ENCODE assay signal across 28 cellular contexts in genomic region chr11:64084962-64085710, GRCh38. TPM values are rescaled to one million over a fixed set of nuclear protein-coding genes. Genes with fewer than 3 reads are reported as not detected.
A peak's percentile ranks its signal among the peaks of the same experiment; 100 is the strongest.
DNase-seq lines count a peak whose midpoint lies in the region; ATAC-seq, FAIRE-seq and TF ChIP-seq lines count a peak whose summit lies in the region.
"Had no signal": no experiment of that assay in that cellular context is flagged by ENCODE, and none has a peak within 500 bp of the region (broad histone marks: within the 10 kb centered on the region; RNA-seq: fewer than 3 reads in every experiment).

No MANE protein-coding gene starts in this region.

- H3K4me3 ChIP-seq in BLaER1 treated with 17β-estradiol and CSF1 and Interleukin-3, amounts not matched to agents 10 nM and 100 nM = no peak overlapping the region
- no peak overlapping the region for H3K4me3 ChIP-seq in kidney (ENCODE audit: low read length in 2 of 2)
- H3K4me3 ChIP-seq: HAP-1, right atrium auricular region had no signal

- DNase-seq in RWPE1 (ENCODE audit: low spot score) = no peak
- peak; percentile 89 for DNase-seq in kidney
- DNase-seq in progenitor cell of endocrine pancreas (ENCODE audit: low spot score, unreplicated experiment) = peak; percentile 43
- no peak for DNase-seq in HPDE6-E6E7 (ENCODE audit: extremely low spot score)
- DNase-seq in NCI-H128 (lab: John Stamatoyannopoulos, UW; ENCODE audit: unreplicated experiment) = no peak
- DNase-seq: activated CD4-positive, alpha-beta T cell treated with anti-CD3 and anti-CD28 coated beads, Interleukin-2, amount 10 ng/mL, durations not matched to agents 7 days and 5 days; activated naive CD8-positive, alpha-beta T cell treated with anti-CD3 and anti-CD28 coated beads, Interleukin-2, amount 10 ng/mL, durations not matched to agents 7 days and 5 days; C1 segment of cervical spinal cord; effector CD4-positive, alpha-beta T cell; foreskin keratinocyte; hypothalamus; Kasumi-1; NCI-H1930; NCI-H226; NCI-H82; occipital lobe; OCI-M1; Right ventricle myocardium superior; T-helper 1 cell had no signal

- peaks cover 0 to 87% (median 27%) of the 10 kb centered on the region in 11 experiments; a peak in 15 of 22 replicates for H4K20me1 ChIP-seq in BLaER1 treated with 17β-estradiol and CSF1 and Interleukin-3, amounts not matched to agents 10 nM and 100 nM

- no peaks in the 10 kb centered on the region for H3K27me3 ChIP-seq in BLaER1 treated with 17β-estradiol and CSF1 and Interleukin-3, amounts not matched to agents 10 nM and 100 nM
- H3K27me3 ChIP-seq: right atrium auricular region had no signal

- no peaks in the 10 kb centered on the region for H3K9me3 Mint-ChIP-seq in progenitor cell of endocrine pancreas (ENCODE audit: low read depth)
- H3K9me3 Mint-ChIP-seq: activated CD4-positive, alpha-beta T cell treated with anti-CD3 and anti-CD28 coated beads, Interleukin-2, amount 10 ng/mL, durations not matched to agents 7 days and 5 days; activated naive CD8-positive, alpha-beta T cell treated with anti-CD3 and anti-CD28 coated beads, Interleukin-2, amount 10 ng/mL, durations not matched to agents 7 days and 5 days; activated T-helper 2 cell treated with anti-CD3 and anti-CD28 coated beads, Interferon-gamma antibody, Interleukin-2, Interleukin-4, amounts not matched to agents 10 μg/mL and 5 μg/mL and 100 μg/mL, durations not matched to agents 14 hours and 24 hours and 36 hours; type B pancreatic cell had no signal

- intact Hi-C loops in kidney (cut with DNase I) = no loop called here

- peak overlapping the region in 6 of 11 experiments; percentile 8 to 53 (median 30); a peak in 6 of 22 replicates for H3K4me2 ChIP-seq in BLaER1 treated with 17β-estradiol and CSF1 and Interleukin-3, amounts not matched to agents 10 nM and 100 nM

- no peak for TF ChIP-seq CTCF in RWPE1 (conservative IDR thresholded peaks at IDR 0.05; ENCODE audit: low read depth)
- no peak for TF ChIP-seq CTCF in kidney (IDR thresholded peaks at IDR 0.05; ENCODE audit: borderline replicate concordance, extremely low read depth, insufficient read depth)
- no peak for TF ChIP-seq CTCF in progenitor cell of endocrine pancreas (IDR thresholded peaks at IDR 0.05; ENCODE audit: unreplicated experiment)

- no peak overlapping the region for H3K27ac ChIP-seq in BLaER1 treated with 17β-estradiol and CSF1 and Interleukin-3, amounts not matched to agents 10 nM and 100 nM
- peak overlapping the region; percentile 76; the same call in 1 of the 2 replicates for H3K27ac ChIP-seq in RWPE1
- peak overlapping the region; percentile 56 to 71 for H3K27ac ChIP-seq in kidney (ENCODE audit: low read depth in 2 of 2, low read length in 2 of 2)
- H3K27ac ChIP-seq: foreskin keratinocyte, right atrium auricular region had no signal

- no peak for FAIRE-seq in kidney (lab: Jason Lieb, UNC)
- FAIRE-seq: islet of Langerhans had no signal

- peak overlapping the region; percentile 29 for H3K27ac Mint-ChIP-seq in progenitor cell of endocrine pancreas
- H3K27ac Mint-ChIP-seq: activated CD4-positive, alpha-beta T cell treated with anti-CD3 and anti-CD28 coated beads, Interleukin-2, amount 10 ng/mL, durations not matched to agents 7 days and 5 days; activated naive CD8-positive, alpha-beta T cell treated with anti-CD3 and anti-CD28 coated beads, Interleukin-2, amount 10 ng/mL, durations not matched to agents 7 days and 5 days; activated T-helper 2 cell treated with anti-CD3 and anti-CD28 coated beads, Interferon-gamma antibody, Interleukin-2, Interleukin-4, amounts not matched to agents 10 μg/mL and 5 μg/mL and 100 μg/mL, durations not matched to agents 14 hours and 24 hours and 36 hours; type B pancreatic cell had no signal

- POLR2A ChIA-PET in RWPE1 (lab: Yijun Ruan, JAX; ENCODE audit: low non-redundant PET) = no interaction called here

- H3K4me3 Mint-ChIP-seq in progenitor cell of endocrine pancreas (ENCODE audit: low read depth) = no peak overlapping the region
- H3K4me3 Mint-ChIP-seq: activated CD4-positive, alpha-beta T cell treated with anti-CD3 and anti-CD28 coated beads, Interleukin-2, amount 10 ng/mL, durations not matched to agents 7 days and 5 days; activated naive CD8-positive, alpha-beta T cell treated with anti-CD3 and anti-CD28 coated beads, Interleukin-2, amount 10 ng/mL, durations not matched to agents 7 days and 5 days; type B pancreatic cell had no signal

- no peaks in the 10 kb centered on the region for H3K9me3 ChIP-seq in BLaER1 treated with 17β-estradiol and CSF1 and Interleukin-3, amounts not matched to agents 10 nM and 100 nM (replicated peaks in 1 of 11)
- no peaks in the 10 kb centered on the region for H3K9me3 ChIP-seq in kidney (ENCODE audit: control insufficient read depth in 1 of 2, low read length in 2 of 2)
- H3K9me3 ChIP-seq: HAP-1, right atrium auricular region had no signal

- H3K27me3 Mint-ChIP-seq in progenitor cell of endocrine pancreas = peaks cover 14% of the 10 kb centered on the region
- H3K27me3 Mint-ChIP-seq: activated CD4-positive, alpha-beta T cell treated with anti-CD3 and anti-CD28 coated beads, Interleukin-2, amount 10 ng/mL, durations not matched to agents 7 days and 5 days; activated naive CD8-positive, alpha-beta T cell treated with anti-CD3 and anti-CD28 coated beads, Interleukin-2, amount 10 ng/mL, durations not matched to agents 7 days and 5 days had no signal

- H3K4me1 ChIP-seq in BLaER1 treated with 17β-estradiol and CSF1 and Interleukin-3, amounts not matched to agents 10 nM and 100 nM = peaks cover 26 to 68% (median 58%) of the 10 kb centered on the region in 10 experiments
- peaks cover 29 to 38% of the 10 kb centered on the region in 2 donors for H3K4me1 ChIP-seq in kidney (ENCODE audit: control insufficient read depth in 1 of 2, insufficient read depth in 1 of 2, low read depth in 1 of 2, low read length in 2 of 2)
- H3K4me1 ChIP-seq: foreskin keratinocyte, HAP-1 had no signal

- peaks cover 0 to 5% (median 0%) of the 10 kb centered on the region in 11 experiments; a peak in 1 of 22 replicates for H3K36me3 ChIP-seq in BLaER1 treated with 17β-estradiol and CSF1 and Interleukin-3, amounts not matched to agents 10 nM and 100 nM
- no peaks in the 10 kb centered on the region for H3K36me3 ChIP-seq in kidney (ENCODE audit: control insufficient read depth in 1 of 2, insufficient read depth in 2 of 2, low read length in 2 of 2)
- H3K36me3 ChIP-seq: HAP-1, right atrium auricular region had no signal

- CTCF ChIA-PET in RWPE1 (lab: Yijun Ruan, JAX) = no interaction called here

- H3K36me3 Mint-ChIP-seq in progenitor cell of endocrine pancreas (ENCODE audit: insufficient read depth) = no peaks in the 10 kb centered on the region
- H3K36me3 Mint-ChIP-seq: activated naive CD8-positive, alpha-beta T cell treated with anti-CD3 and anti-CD28 coated beads, Interleukin-2, amount 10 ng/mL, durations not matched to agents 7 days and 5 days; type B pancreatic cell had no signal

- no peak for ATAC-seq in activated CD4-positive, CD25-positive, alpha-beta regulatory T cell treated with anti-CD3 and anti-CD28 coated beads, Interleukin-2, amount 50 U/mL, for 24 hours
- ATAC-seq in HG02678 (IDR thresholded peaks at IDR 0.05; ENCODE audit: unreplicated experiment) = no peak
- ATAC-seq: foreskin keratinocyte had no signal

- H3K4me1 Mint-ChIP-seq in progenitor cell of endocrine pancreas (ENCODE audit: low read depth) = peaks cover 25% of the 10 kb centered on the region

- peak overlapping the region in 1 of 11 experiments; percentile 27; a peak in 1 of 22 replicates for H3K9ac ChIP-seq in BLaER1 treated with 17β-estradiol and CSF1 and Interleukin-3, amounts not matched to agents 10 nM and 100 nM
- peak overlapping the region in 1 of 2 donors; percentile 51 for H3K9ac ChIP-seq in kidney (ENCODE audit: low read length in 2 of 2)

RNA-seq across cellular contexts. Expression of gene FLRT1, which starts 49.4 kb away (rescaled TPM):
- total RNA-seq in kidney (0.66 TPM), progenitor cell of endocrine pancreas (0.17 and 0.24 TPM in 2 replicates)
- 1.5 TPM for polyA plus RNA-seq in kidney (ENCODE audit: insufficient read depth, low read depth, low replicate concordance)
- total RNA-seq: activated CD4-positive, alpha-beta T cell treated with anti-CD3 and anti-CD28 coated beads, Interleukin-2, amount 10 ng/mL, durations not matched to agents 7 days and 5 days; activated naive CD8-positive, alpha-beta T cell treated with anti-CD3 and anti-CD28 coated beads, Interleukin-2, amount 10 ng/mL, durations not matched to agents 7 days and 5 days; activated T-helper 2 cell treated with anti-CD3 and anti-CD28 coated beads, Interferon-gamma antibody, Interleukin-2, Interleukin-4, amounts not matched to agents 10 μg/mL and 5 μg/mL and 100 μg/mL, durations not matched to agents 14 hours and 24 hours and 36 hours; foreskin keratinocyte; lung microvascular endothelial cell had no signal
- polyA plus RNA-seq: foreskin keratinocyte had no signal

Comparison
In these comparisons a context has a peak if more than half of its experiments do, and no peak if none do; other contexts are left out.
1. H3K27ac ChIP-seq: peak in RWPE1 (single experiment) and kidney (2 of 2); none in BLaER1 treated with 17β-estradiol and CSF1 and Interleukin-3, amounts not matched to agents 10 nM and 100 nM (0 of 11).
2. DNase-seq: peak in kidney (single experiment) and progenitor cell of endocrine pancreas (single experiment); none in RWPE1 (single experiment), HPDE6-E6E7 (single experiment) and NCI-H128 (single experiment).